1 cellular context compared by ENCODE assay signal in the genomic region with DNA sequence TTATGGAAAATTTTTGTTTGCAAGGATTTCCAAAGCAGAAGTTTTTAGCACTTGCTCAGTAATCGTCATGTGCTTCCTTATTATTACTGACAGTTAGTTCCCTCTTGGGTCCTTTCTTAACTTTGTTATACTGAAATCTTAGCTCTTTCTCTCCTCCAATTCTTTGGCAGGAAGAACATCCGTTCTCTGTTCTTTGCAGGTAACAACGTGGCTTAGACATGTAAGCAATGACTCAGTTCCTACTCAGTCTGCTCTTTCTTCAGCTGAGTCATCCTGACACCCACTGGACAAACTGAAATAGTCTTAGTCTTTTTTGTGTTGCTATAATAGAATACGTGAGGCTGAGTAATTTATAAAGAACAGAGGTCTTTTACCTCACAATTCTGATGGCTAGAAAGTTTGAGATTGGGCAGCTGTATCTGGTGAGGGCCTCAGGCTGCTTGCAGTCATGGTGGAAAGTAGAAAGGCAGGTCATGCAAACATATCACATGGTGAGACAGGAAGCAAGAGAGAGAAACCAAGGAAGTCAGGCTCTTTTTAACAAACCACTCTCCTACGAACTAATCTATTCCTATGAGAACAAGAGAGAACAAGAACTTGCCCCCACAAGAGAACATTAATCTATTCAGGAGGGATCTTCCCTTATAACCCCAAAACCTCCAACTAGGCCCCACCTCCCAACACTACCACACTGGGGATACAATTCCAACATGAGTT.
TF ChIP-seq lines count a peak whose summit lies in the region.

No MANE protein-coding gene starts in this region.

TF ChIP-seq in HepG2, 621 proteins besides CTCF, POLR2A, EP300 and RAD21:
- TF ChIP-seq HMGXB4 (CRISPR knock-in tag; IDR thresholded peaks at IDR 0.05; ENCODE audit: borderline replicate concordance in 1 of 2, low read depth in 1 of 2): no peak
- peak; percentile 63 for TF ChIP-seq FOSL2 (CRISPR knock-in tag; IDR thresholded peaks at IDR 0.05)
